ENCODE assay signal across 20 cellular contexts in the genomic region with DNA sequence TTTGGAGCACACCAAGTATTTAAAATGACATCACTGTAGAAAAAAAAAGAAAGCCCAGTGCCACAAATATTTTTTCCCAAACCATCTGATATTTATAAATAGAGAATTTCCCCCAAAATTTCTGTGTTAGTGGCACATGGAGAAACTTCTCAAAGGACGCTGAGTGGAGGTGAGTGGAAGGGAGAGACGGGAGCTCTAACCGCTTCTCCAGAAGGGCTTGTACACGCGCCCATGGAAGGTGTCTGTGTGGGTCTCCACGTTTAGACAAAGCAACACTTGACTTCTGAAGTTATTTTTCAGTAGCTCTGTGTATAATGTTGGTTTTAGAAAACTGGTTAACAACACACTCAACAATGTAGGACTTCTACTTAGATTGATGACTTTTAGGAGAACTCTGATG. TPM values are rescaled to one million over a fixed set of nuclear protein-coding genes. Genes with fewer than 3 reads are reported as not detected.
DNase-seq lines count a peak whose midpoint lies in the region; ATAC-seq and TF ChIP-seq lines count a peak whose summit lies in the region.
"Had no signal": no experiment of that assay in that cellular context is flagged by ENCODE, and none has a peak within 500 bp of the region (broad histone marks: within the 10 kb centered on the region; RNA-seq: fewer than 3 reads in every experiment).

No MANE protein-coding gene starts in this region.

- H3K27me3 Mint-ChIP-seq in chondrocyte (ENCODE audit: low read depth) = no peaks in the 10 kb centered on the region
- peaks cover 69% of the 10 kb centered on the region for H3K27me3 Mint-ChIP-seq in activated naive CD8-positive, alpha-beta T cell treated with anti-CD3 and anti-CD28 coated beads for 36 hours

- H3K27ac ChIP-seq in mucosa of rectum (ENCODE audit: low read depth in 2 of 2, low read length in 2 of 2) (peak overlapping the region; percentile 7 to 35), smooth muscle cell (ENCODE audit: low read depth) (no peak overlapping the region)

- H3K4me3 Mint-ChIP-seq in chondrocyte (ENCODE audit: unreplicated experiment) = peak overlapping the region; percentile 82
- no peak overlapping the region for H3K4me3 Mint-ChIP-seq in activated naive CD8-positive, alpha-beta T cell treated with anti-CD3 and anti-CD28 coated beads for 36 hours
- H3K4me3 Mint-ChIP-seq: activated T-helper 1 cell treated with anti-CD3 and anti-CD28 coated beads, Interleukin-12 subunit alpha, Interleukin-12 subunit beta, Interleukin-2, Interleukin-4 antibody, amounts not matched to agents 30 ng/mL and 10 ng/mL and 1 ng/mL, durations not matched to agents 14 hours and 24 hours and 36 hours; stimulated activated naive CD8-positive, alpha-beta T cell treated with anti-CD3 and anti-CD28 coated beads, Interleukin-15, Interleukin-2, amounts not matched to agents 100 ng/mL and 50 ng/mL, for 24 hours; T-helper 1 cell treated with Interleukin-12 subunit alpha and Interleukin-12 subunit beta and Interleukin-4 antibody, amounts not matched to agents 30 μg/mL and 1 μg/mL, for 36 hours had no signal

- H3K4me1 ChIP-seq in mucosa of rectum (ENCODE audit: control insufficient read depth in 2 of 2, insufficient read depth in 2 of 2, low read length in 2 of 2) (peaks cover 0 to 2% of the 10 kb centered on the region in 2 donors), smooth muscle cell (ENCODE audit: low read depth) (no peaks in the 10 kb centered on the region)

- peak overlapping the region in 1 of 2 donors; percentile 71 for H3K4me3 ChIP-seq in mucosa of rectum (ENCODE audit: low read length in 2 of 2)
- peak overlapping the region; percentile 66 for H3K4me3 ChIP-seq in smooth muscle cell

- H3K27me3 ChIP-seq in mucosa of rectum (ENCODE audit: control insufficient read depth in 2 of 2, insufficient read depth in 2 of 2, low read length in 2 of 2) (peaks cover 25 to 33% of the 10 kb centered on the region in 2 donors), smooth muscle cell (ENCODE audit: low read depth) (no peaks in the 10 kb centered on the region)

- H3K9ac ChIP-seq in mucosa of rectum (ENCODE audit: low read depth in 1 of 2, low read length in 2 of 2) (no peak overlapping the region), smooth muscle cell (ENCODE audit: low read depth) (no peak overlapping the region)

- no peak for ATAC-seq in HG03521 (IDR thresholded peaks at IDR 0.05; ENCODE audit: unreplicated experiment)
- no peak for ATAC-seq in GM21423 (IDR thresholded peaks at IDR 0.05; ENCODE audit: unreplicated experiment)
- ATAC-seq: activated CD4-positive, CD25-positive, alpha-beta regulatory T cell treated with anti-CD3 and anti-CD28 coated beads, Interleukin-2, amount 50 U/mL, for 24 hours had no signal

- H3K36me3 ChIP-seq in mucosa of rectum (ENCODE audit: control insufficient read depth in 2 of 2, insufficient read depth in 2 of 2, low read length in 2 of 2) (no peaks in the 10 kb centered on the region), smooth muscle cell (ENCODE audit: low read depth) (no peaks in the 10 kb centered on the region)

- no peaks in the 10 kb centered on the region for H4K20me1 ChIP-seq in smooth muscle cell (ENCODE audit: low read depth)

- H3K27ac Mint-ChIP-seq in chondrocyte (ENCODE audit: unreplicated experiment) = peak overlapping the region; percentile 29
- H3K27ac Mint-ChIP-seq in activated naive CD8-positive, alpha-beta T cell treated with anti-CD3 and anti-CD28 coated beads for 36 hours = no peak overlapping the region
- H3K27ac Mint-ChIP-seq: activated T-helper 1 cell treated with anti-CD3 and anti-CD28 coated beads, Interleukin-12 subunit alpha, Interleukin-12 subunit beta, Interleukin-2, Interleukin-4 antibody, amounts not matched to agents 30 ng/mL and 10 ng/mL and 1 ng/mL, durations not matched to agents 14 hours and 24 hours and 36 hours; stimulated activated naive CD8-positive, alpha-beta T cell treated with anti-CD3 and anti-CD28 coated beads, Interleukin-15, Interleukin-2, amounts not matched to agents 100 ng/mL and 50 ng/mL, for 24 hours; T-helper 1 cell treated with Interleukin-12 subunit alpha and Interleukin-12 subunit beta and Interleukin-4 antibody, amounts not matched to agents 30 μg/mL and 1 μg/mL, for 36 hours had no signal

- H3F3A ChIP-seq in smooth muscle cell (ENCODE audit: low read depth) = peaks cover 13% of the 10 kb centered on the region

- no peaks in the 10 kb centered on the region for H3K9me3 ChIP-seq in mucosa of rectum (ENCODE audit: control insufficient read depth in 2 of 2, low read length in 2 of 2)
- H3K9me3 ChIP-seq in smooth muscle cell (replicated peaks; ENCODE audit: low read depth) = no peaks in the 10 kb centered on the region

- TF ChIP-seq CTCF in chondrocyte (IDR thresholded peaks at IDR 0.05) (no peak), smooth muscle cell (IDR thresholded peaks at IDR 0.05; ENCODE audit: borderline replicate concordance, insufficient read depth, poor library complexity, severe bottlenecking) (no peak)

- WGBS in smooth muscle cell (ENCODE audit: low lambda C conversion rate) = 87% methylated on average over 6 of the region's 6 CpGs

- no peaks in the 10 kb centered on the region for H3K36me3 Mint-ChIP-seq in chondrocyte (ENCODE audit: low read depth)
- H3K36me3 Mint-ChIP-seq in activated naive CD8-positive, alpha-beta T cell treated with anti-CD3 and anti-CD28 coated beads for 36 hours = no peaks in the 10 kb centered on the region

- DNase-seq in EL (peak; percentile 3), chondrocyte (ENCODE audit: low spot score) (no peak), smooth muscle cell (lab: John Stamatoyannopoulos, UW; ENCODE audit: unreplicated experiment) (no peak), DMS153 (lab: John Stamatoyannopoulos, UW) (no peak)
- DNase-seq in activated naive CD8-positive, alpha-beta T cell treated with anti-CD3 and anti-CD28 coated beads for 36 hours = no peak
- DNase-seq: central memory CD4-positive, alpha-beta T cell; effector CD8-positive, alpha-beta T cell; mammary epithelial cell; NCI-H1092 treated with DMSO at 0.1 percent for 48 hours; NCI-H2107; stimulated activated CD4-positive, alpha-beta T cell treated with anti-CD3 and anti-CD28 coated beads, Interleukin-1b, Interleukin-23, amount 100 ng/mL, for 48 hours had no signal

- no peaks in the 10 kb centered on the region for H3K79me2 ChIP-seq in smooth muscle cell (ENCODE audit: low read depth)

- no peaks in the 10 kb centered on the region for H3K9me3 Mint-ChIP-seq in chondrocyte (ENCODE audit: low read depth)
- no peaks in the 10 kb centered on the region for H3K9me3 Mint-ChIP-seq in activated naive CD8-positive, alpha-beta T cell treated with anti-CD3 and anti-CD28 coated beads for 36 hours
- H3K9me3 Mint-ChIP-seq: activated T-helper 1 cell treated with anti-CD3 and anti-CD28 coated beads, Interleukin-12 subunit alpha, Interleukin-12 subunit beta, Interleukin-2, Interleukin-4 antibody, amounts not matched to agents 30 ng/mL and 10 ng/mL and 1 ng/mL, durations not matched to agents 14 hours and 24 hours and 36 hours; stimulated activated naive CD8-positive, alpha-beta T cell treated with anti-CD3 and anti-CD28 coated beads, Interleukin-15, Interleukin-2, amounts not matched to agents 100 ng/mL and 50 ng/mL, for 24 hours; T-helper 1 cell treated with Interleukin-12 subunit alpha and Interleukin-12 subunit beta and Interleukin-4 antibody, amounts not matched to agents 30 μg/mL and 1 μg/mL, for 36 hours had no signal

- peaks cover 38% of the 10 kb centered on the region for H3K4me1 Mint-ChIP-seq in chondrocyte (ENCODE audit: low read depth)
- peaks cover 2% of the 10 kb centered on the region for H3K4me1 Mint-ChIP-seq in activated naive CD8-positive, alpha-beta T cell treated with anti-CD3 and anti-CD28 coated beads for 36 hours

- H3K4me2 ChIP-seq in smooth muscle cell = peak overlapping the region; percentile 98

- H2AFZ ChIP-seq in smooth muscle cell (ENCODE audit: low read depth) = no peak overlapping the region

RNA-seq across cellular contexts. Expression of gene MYOCD, which starts 1.0 kb away (rescaled TPM):
- total RNA-seq in chondrocyte = 0.73 to 12.9 TPM (median 11.9 TPM) in 3 replicates
- total RNA-seq in smooth muscle cell = 0.99 and 1.8 TPM in 2 replicates
- polyA plus RNA-seq in smooth muscle cell = 0.58 and 2.3 TPM in 2 replicates
- not detected for total RNA-seq in activated naive CD8-positive, alpha-beta T cell treated with anti-CD3 and anti-CD28 coated beads for 36 hours
- total RNA-seq: activated CD8-positive, alpha-beta memory T cell treated with anti-CD3 and anti-CD28 coated beads for 36 hours; activated T-helper 1 cell treated with anti-CD3 and anti-CD28 coated beads, Interleukin-12 subunit alpha, Interleukin-12 subunit beta, Interleukin-2, Interleukin-4 antibody, amounts not matched to agents 30 ng/mL and 10 ng/mL and 1 ng/mL, durations not matched to agents 14 hours and 24 hours and 36 hours; G401; mammary epithelial cell had no signal
- polyA plus RNA-seq: mammary epithelial cell had no signal
